Comparison of ENCODE assay signal across 10 cellular contexts in the genomic region with DNA sequence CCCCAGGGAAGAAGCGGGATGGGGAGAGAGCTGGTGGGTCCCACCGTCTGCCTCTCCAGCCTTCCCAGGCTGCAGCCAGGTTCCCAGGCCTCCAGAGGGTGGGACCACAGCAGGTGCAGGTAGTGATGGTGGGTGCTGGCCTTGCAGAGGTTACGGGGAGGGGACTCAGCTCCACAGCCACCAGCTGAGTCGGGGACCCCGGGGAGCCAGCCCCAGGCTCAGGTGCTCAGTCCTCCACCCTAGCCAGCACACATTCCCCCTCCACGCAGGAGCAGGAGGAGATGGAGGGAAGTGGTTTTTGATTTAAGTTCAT. TPM values are rescaled to one million over a fixed set of nuclear protein-coding genes. Genes with fewer than 3 reads are reported as not detected.
DNase-seq lines count a peak whose midpoint lies in the region; ATAC-seq and TF ChIP-seq lines count a peak whose summit lies in the region.
"Had no signal": no experiment of that assay in that cellular context is flagged by ENCODE, and none has a peak within 500 bp of the region (broad histone marks: within the 10 kb centered on the region; RNA-seq: fewer than 3 reads in every experiment).

No MANE protein-coding gene starts in this region.

- peaks cover 3 to 6% of the 10 kb centered on the region in 2 experiments; a peak in 2 of 4 replicates for H3K4me1 ChIP-seq in HCT116 (ENCODE audit: control insufficient read depth in 1 of 2, insufficient read depth in 2 of 2, low read length in 2 of 2)
- H3K4me1 ChIP-seq in mammary epithelial cell (ENCODE audit: insufficient read depth, low read length): peaks cover 11% of the 10 kb centered on the region
- H3K4me1 ChIP-seq in neuronal stem cell (ENCODE audit: control insufficient read depth in 2 of 2, insufficient read depth in 1 of 2, low read depth in 1 of 2, low read length in 2 of 2): peaks cover 4 to 13% of the 10 kb centered on the region in 2 donors

- H2BK5ac ChIP-seq in neuronal stem cell (ENCODE audit: low read length): no peak overlapping the region

- no peak overlapping the region for H3K14ac ChIP-seq in neuronal stem cell (ENCODE audit: low read length)

- no peak overlapping the region for H2BK15ac ChIP-seq in neuronal stem cell (ENCODE audit: low read length)

- H3K4me3 ChIP-seq in HCT116 (replicated peaks in 1 of 2; ENCODE audit: low read depth in 1 of 2, low read length in 2 of 2) (no peak overlapping the region), mammary epithelial cell (replicated peaks in 1 of 3; ENCODE audit: insufficient read depth in 1 of 3, low read depth in 2 of 3, low read length in 3 of 3) (no peak overlapping the region), neuronal stem cell (ENCODE audit: low read length in 2 of 2) (no peak overlapping the region)

- TF ChIP-seq CTCF in HCT116 (IDR thresholded peaks at IDR 0.05 in 2 of 3, conservative IDR thresholded peaks at IDR 0.05 in 1 of 3; ENCODE audit: borderline replicate concordance in 1 of 3, insufficient read depth in 1 of 3, low read depth in 2 of 3, low read length in 2 of 3): no peak
- TF ChIP-seq CTCF in mammary epithelial cell (conservative IDR thresholded peaks at IDR 0.05 in 1 of 2, IDR thresholded peaks at IDR 0.05 in 1 of 2; ENCODE audit: extremely low read depth in 1 of 2, insufficient read depth in 1 of 2, low read depth in 1 of 2, low read length in 2 of 2): no peak

- H3K79me2 ChIP-seq in HCT116 (ENCODE audit: insufficient read depth, low read length): no peaks in the 10 kb centered on the region
- H3K79me2 ChIP-seq in mammary epithelial cell (ENCODE audit: insufficient read depth, low read length): peaks cover 4% of the 10 kb centered on the region

- dilution Hi-C loops in mammary epithelial cell (cut with HindIII; ENCODE audit: low sequenced_read_pairs): no loop called here

- WGBS in mammary epithelial cell (ENCODE audit: low coverage, missing lambda C conversion rate): 48% methylated on average over 2 of the region's 6 CpGs
- no CpG with 5 or more reads among the region's 6 CpGs for WGBS in neuronal stem cell (ENCODE audit: extremely low coverage in 2 of 2, insufficient read length in 2 of 2, insufficient replicate concordance in 1 of 2), 2 donors

- H3K27me3 ChIP-seq in HCT116 (ENCODE audit: insufficient read depth, low read length): no peaks in the 10 kb centered on the region
- H3K27me3 ChIP-seq in mammary epithelial cell (ENCODE audit: insufficient read depth, low read length): no peaks in the 10 kb centered on the region
- H3K27me3 ChIP-seq in neuronal stem cell (ENCODE audit: control insufficient read depth in 3 of 3, insufficient read depth in 3 of 3, low read depth in 1 of 3, low read length in 3 of 3): no peaks in the 10 kb centered on the region
- H3K27me3 ChIP-seq: gastrocnemius medialis had no signal

- no peak for TF ChIP-seq POLR2A in HCT116 (IDR thresholded peaks at IDR 0.05; ENCODE audit: borderline replicate concordance, extremely low read depth, insufficient read depth, insufficient read length)

- H2AFZ ChIP-seq in HCT116 (ENCODE audit: low read depth, low read length, poor library complexity, severe bottlenecking) (no peak overlapping the region), mammary epithelial cell (ENCODE audit: low read depth, low read length) (no peak overlapping the region), neuronal stem cell (ENCODE audit: low read length) (no peak overlapping the region)

- DNase-seq in HCT116 (ENCODE audit: low read depth, low spot score) (no peak), mammary epithelial cell (no peak), neuronal stem cell (ENCODE audit: low spot score) (no peak), ureter (ENCODE audit: low spot score) (no peak), HK-2 (ENCODE audit: unreplicated experiment) (no peak)
- DNase-seq: activated gamma-delta T cell, KBM-7, NCI-H1417 treated with DMSO at 0.1 percent for 48 hours, NCI-H524 treated with DMSO at 0.1 percent for 48 hours had no signal

- H3K79me1 ChIP-seq in neuronal stem cell (ENCODE audit: low read depth, low read length): peaks cover 10% of the 10 kb centered on the region

- ATAC-seq in HCT116: no peak

- H4K8ac ChIP-seq in neuronal stem cell (ENCODE audit: low read depth, low read length): no peak overlapping the region

- in situ Hi-C loops in mammary epithelial cell (cut with MboI; ENCODE audit: low sequenced_read_pairs in 2 of 2): loop anchor here in 1 of 2 donors (25.0 kb wide), 2 partner anchors 186 to 436 kb away; a partner anchor contains a TSS

- RAD21 ChIA-PET in HCT116 (lab: Charles Lee; ENCODE audit: low non-redundant PET in 1 of 2, low total read pairs in 2 of 2, uncharacterized antibody in 2 of 2, unreplicated experiment in 2 of 2): no interaction called here

- no peak overlapping the region for H2BK120ac ChIP-seq in neuronal stem cell (ENCODE audit: low read depth, low read length)

- POLR2A ChIA-PET in HCT116 (lab: Charles Lee): no interaction called here

- TF ChIP-seq RAD21 in HCT116 (IDR thresholded peaks at IDR 0.05; ENCODE audit: low read depth): no peak

- intact Hi-C loops in HCT116 (cut with micrococcal nuclease): no loop called here
- intact Hi-C loops in mammary epithelial cell (cut with micrococcal nuclease): no loop called here

- no peak overlapping the region for H3K9ac ChIP-seq in HCT116 (ENCODE audit: low read length)
- no peak overlapping the region for H3K9ac ChIP-seq in mammary epithelial cell (ENCODE audit: insufficient read depth, low read length)
- H3K9ac ChIP-seq in neuronal stem cell (ENCODE audit: low read depth, low read length, poor library complexity): no peak overlapping the region

- CTCF ChIA-PET in HCT116 (lab: Charles Lee): interaction anchor here (1.6 kb wide), 1 partner anchor 203 kb away, joined by 5 read pairs; no protein-coding TSS in a partner anchor
- CTCF ChIA-PET in mammary epithelial cell (lab: Charles Lee; ENCODE audit: low non-redundant PET): interaction anchor here (0.7 kb wide), 1 partner anchor 138 kb away, joined by 3 read pairs; no protein-coding TSS in a partner anchor

- no peak overlapping the region for H3K27ac ChIP-seq in HCT116 (ENCODE audit: low read depth, low read length)
- no peak overlapping the region for H3K27ac ChIP-seq in mammary epithelial cell (ENCODE audit: insufficient read depth, low read depth, low read length)
- no peak overlapping the region for H3K27ac ChIP-seq in neuronal stem cell (replicated peaks; ENCODE audit: low read length)

- H3K4me2 ChIP-seq in HCT116 (ENCODE audit: low read length) (no peak overlapping the region), mammary epithelial cell (ENCODE audit: insufficient read depth, low read depth, low read length) (no peak overlapping the region), neuronal stem cell (ENCODE audit: insufficient read depth, low read length, poor library complexity, severe bottlenecking) (no peak overlapping the region)

- H4K91ac ChIP-seq in neuronal stem cell (ENCODE audit: low read depth, low read length, poor library complexity): no peak overlapping the region

- H3K36me3 ChIP-seq in HCT116 (ENCODE audit: control insufficient read depth in 1 of 2, insufficient read depth in 2 of 2, low read length in 2 of 2) (peaks cover 3 to 6% of the 10 kb centered on the region in 2 experiments; a peak in 2 of 4 replicates), mammary epithelial cell (ENCODE audit: insufficient read depth, low read length) (peaks cover 12% of the 10 kb centered on the region), neuronal stem cell (replicated peaks in 1 of 2; ENCODE audit: control insufficient read depth in 2 of 2, insufficient read depth in 2 of 2, low read length in 2 of 2) (peaks cover 54 to 80% of the 10 kb centered on the region in 2 donors)

- H4K20me1 ChIP-seq in HCT116 (ENCODE audit: insufficient read depth) (no peaks in the 10 kb centered on the region), mammary epithelial cell (ENCODE audit: insufficient read depth, low read length) (no peaks in the 10 kb centered on the region)

- H3K4ac ChIP-seq in neuronal stem cell (ENCODE audit: low read length): peak overlapping the region; percentile 56

- no peak overlapping the region for H3K18ac ChIP-seq in neuronal stem cell (ENCODE audit: low read length)

- H3K9me3 ChIP-seq in HCT116 (ENCODE audit: control insufficient read depth in 1 of 2, insufficient read depth in 1 of 2, low read depth in 1 of 2, low read length in 2 of 2) (no peaks in the 10 kb centered on the region), mammary epithelial cell (replicated peaks; ENCODE audit: insufficient read depth, low read length) (no peaks in the 10 kb centered on the region), neuronal stem cell (replicated peaks in 1 of 2; ENCODE audit: control insufficient read depth in 2 of 2, insufficient read depth in 1 of 2, low read depth in 1 of 2, low read length in 2 of 2) (no peaks in the 10 kb centered on the region)
- H3K9me3 ChIP-seq: gastrocnemius medialis had no signal

- H3K9me2 ChIP-seq in HCT116 (ENCODE audit: insufficient read depth): no peaks in the 10 kb centered on the region

- H2AK5ac ChIP-seq in neuronal stem cell (ENCODE audit: low read depth, low read length): no peak overlapping the region

- H3K23ac ChIP-seq in neuronal stem cell (ENCODE audit: low read depth, low read length, poor library complexity): no peak overlapping the region

- no peak overlapping the region for H2BK12ac ChIP-seq in neuronal stem cell (ENCODE audit: low read length)

- TSS peak; percentile 48 for BruUV-seq in HCT116 (replicated peaks; lab: Mats Ljungman, UMichigan)
- BruUV-seq in mammary epithelial cell (replicated peaks; lab: Mats Ljungman, UMichigan): TSS peak; percentile 51

RNA-seq across cellular contexts. Expression of a gene that starts 5.0 kb away (rescaled TPM):
- total RNA-seq in HCT116 (2021; ENCODE audit: unreplicated experiment) (33.3 TPM), mammary epithelial cell (10 to 100 TPM; 26.5 to 31.8 TPM), ureter (44.6 TPM)
- polyA plus RNA-seq in HCT116 (2012): 41.7 and 44.9 TPM in 2 replicates
- polyA plus RNA-seq in mammary epithelial cell: 19.5 TPM
- polyA minus RNA-seq in mammary epithelial cell: 2.7 TPM
- 32.2 TPM for polyA plus RNA-seq in neuronal stem cell (2013, experiment 1 of 2)
- polyA plus RNA-seq in neuronal stem cell (2013, experiment 2 of 2): 30.4 TPM

RNA-seq across cellular contexts. Expression of a gene that starts 6.7 kb away (rescaled TPM):
- 8.2 TPM for total RNA-seq in HCT116 (2021; ENCODE audit: unreplicated experiment)
- 4.9 and 5.1 TPM in 2 replicates for polyA plus RNA-seq in HCT116 (2012)
- total RNA-seq in mammary epithelial cell: 1 to 10 TPM; 4.5 to 7.7 TPM
- 5.8 TPM for polyA plus RNA-seq in mammary epithelial cell
- 11.5 TPM for polyA minus RNA-seq in mammary epithelial cell
- 2.6 TPM for polyA plus RNA-seq in neuronal stem cell (2013, experiment 1 of 2)
- 2.5 TPM for polyA plus RNA-seq in neuronal stem cell (2013, experiment 2 of 2)
- total RNA-seq in ureter: 7.8 TPM

RNA-seq across cellular contexts. Expression of a gene that starts 15.9 kb away (rescaled TPM):
- total RNA-seq in HCT116 (2021; ENCODE audit: unreplicated experiment) (76.5 TPM), mammary epithelial cell (10 to 100 TPM; 41.8 to 83.4 TPM), ureter (37.1 TPM)
- 55.6 and 64.3 TPM in 2 replicates for polyA plus RNA-seq in HCT116 (2012)
- polyA plus RNA-seq in mammary epithelial cell: 52.2 TPM
- 112 TPM for polyA minus RNA-seq in mammary epithelial cell
- 63.2 TPM for polyA plus RNA-seq in neuronal stem cell (2013, experiment 1 of 2)
- polyA plus RNA-seq in neuronal stem cell (2013, experiment 2 of 2): 65.1 TPM

RNA-seq across cellular contexts. Expression of a gene that starts 19.4 kb away (rescaled TPM):
- total RNA-seq in HCT116 (2021; ENCODE audit: unreplicated experiment) (27.4 TPM), mammary epithelial cell (10 to 100 TPM; 10.0 to 18.6 TPM), ureter (7.7 TPM)
- 11.6 and 11.9 TPM in 2 replicates for polyA plus RNA-seq in HCT116 (2012)
- 8.5 TPM for polyA plus RNA-seq in mammary epithelial cell
- polyA minus RNA-seq in mammary epithelial cell: 11.4 TPM
- 24.5 TPM for polyA plus RNA-seq in neuronal stem cell (2013, experiment 1 of 2)
- polyA plus RNA-seq in neuronal stem cell (2013, experiment 2 of 2): 23.7 TPM

RNA-seq across cellular contexts. Expression of a gene that starts 49.2 kb away (rescaled TPM):
- total RNA-seq in HCT116 (2021; ENCODE audit: unreplicated experiment) (8.7 TPM), mammary epithelial cell (1 to 10 TPM; 6.3 to 9.8 TPM), ureter (23.3 TPM)
- polyA plus RNA-seq in HCT116 (2012): 9.3 and 11.9 TPM in 2 replicates
- 4.0 TPM for polyA plus RNA-seq in mammary epithelial cell
- 8.9 TPM for polyA minus RNA-seq in mammary epithelial cell
- polyA plus RNA-seq in neuronal stem cell (2013, experiment 1 of 2): 5.2 TPM
- polyA plus RNA-seq in neuronal stem cell (2013, experiment 2 of 2): 5.5 TPM
